Comparison of ENCODE assay signal across 11 cellular contexts in the genomic region with DNA sequence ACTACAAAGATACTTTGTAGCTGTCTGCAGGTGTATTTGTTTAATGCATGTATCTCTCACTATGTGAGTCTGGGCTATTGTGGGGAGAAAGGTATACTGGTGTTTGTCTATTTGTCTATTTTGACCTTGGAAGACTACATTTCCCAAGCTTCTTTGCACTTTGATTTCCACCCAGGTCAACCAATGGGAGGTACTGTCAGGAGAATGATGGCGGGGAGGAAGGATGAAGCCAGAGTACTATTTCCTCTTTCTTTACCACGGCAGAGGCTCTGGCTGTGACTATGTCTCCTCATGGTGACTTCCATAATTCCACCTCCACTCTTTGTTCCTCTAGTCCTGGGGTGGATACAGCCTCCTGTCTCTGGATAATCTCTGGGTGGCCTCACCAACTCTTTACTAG. TPM values are rescaled to one million over a fixed set of nuclear protein-coding genes. Genes with fewer than 3 reads are reported as not detected.
DNase-seq lines count a peak whose midpoint lies in the region; ATAC-seq, FAIRE-seq and TF ChIP-seq lines count a peak whose summit lies in the region.
"Had no signal": no experiment of that assay in that cellular context is flagged by ENCODE, and none has a peak within 500 bp of the region (broad histone marks: within the 10 kb centered on the region; RNA-seq: fewer than 3 reads in every experiment).

No MANE protein-coding gene starts in this region.

- peaks cover 4% of the 10 kb centered on the region for H3K27me3 ChIP-seq in bronchial epithelial cell (ENCODE audit: control insufficient read depth, insufficient read depth, low read length)
- peaks cover 39% of the 10 kb centered on the region for H3K27me3 ChIP-seq in osteoblast (ENCODE audit: insufficient read depth, low read length)
- H3K27me3 ChIP-seq in MG63, result no peaks in the 10 kb centered on the region
- H3K27me3 ChIP-seq in gastroesophageal sphincter, result peaks cover 27% of the 10 kb centered on the region

- no peak for TF ChIP-seq CTCF in GM20000 (IDR thresholded peaks at IDR 0.05; ENCODE audit: extremely low read depth, missing control alignments)
- no peak for TF ChIP-seq CTCF in bronchial epithelial cell (IDR thresholded peaks at IDR 0.05; ENCODE audit: insufficient read depth, low read length, severe bottlenecking)
- TF ChIP-seq CTCF in osteoblast (IDR thresholded peaks at IDR 0.05; ENCODE audit: extremely low read depth, low read depth, low read length), result no peak
- TF ChIP-seq CTCF in gastroesophageal sphincter (IDR thresholded peaks at IDR 0.05), result no peak

- no peaks in the 10 kb centered on the region for H4K20me1 ChIP-seq in osteoblast (ENCODE audit: insufficient read depth, low read length)

- H3K27ac ChIP-seq in osteoblast (ENCODE audit: low read depth, low read length), result no peak overlapping the region
- H3K27ac ChIP-seq in gastroesophageal sphincter, result no peak overlapping the region
- H3K27ac ChIP-seq: SJSA1 had no signal

- H3K4me3 ChIP-seq in bronchial epithelial cell (ENCODE audit: low read depth, low read length) (no peak overlapping the region), osteoblast (ENCODE audit: insufficient read depth, low read length) (peak overlapping the region; percentile 25), MG63 (no peak overlapping the region), gastroesophageal sphincter (no peak overlapping the region)
- H3K4me3 ChIP-seq: SJSA1 had no signal

- H3K4me2 ChIP-seq in osteoblast (ENCODE audit: insufficient read depth, low read length), result peak overlapping the region; percentile 30

- H3K4me1 ChIP-seq in osteoblast (ENCODE audit: insufficient read depth, low read length) (no peaks in the 10 kb centered on the region), gastroesophageal sphincter (no peaks in the 10 kb centered on the region)
- H3K4me1 ChIP-seq: SJSA1 had no signal

- H3K79me2 ChIP-seq in osteoblast (ENCODE audit: insufficient read depth, low read length), result no peaks in the 10 kb centered on the region

- H2AFZ ChIP-seq in osteoblast (ENCODE audit: low read length), result peak overlapping the region; percentile 68

- H3K36me3 ChIP-seq in bronchial epithelial cell (ENCODE audit: control insufficient read depth, insufficient read depth, low read length) (no peaks in the 10 kb centered on the region), osteoblast (ENCODE audit: insufficient read depth, low read length) (no peaks in the 10 kb centered on the region), MG63 (no peaks in the 10 kb centered on the region), gastroesophageal sphincter (no peaks in the 10 kb centered on the region)
- H3K36me3 ChIP-seq: SJSA1 had no signal

- no peaks in the 10 kb centered on the region for H3K9me3 ChIP-seq in osteoblast (ENCODE audit: low read depth, low read length)
- H3K9me3 ChIP-seq in MG63, result no peaks in the 10 kb centered on the region
- H3K9me3 ChIP-seq in gastroesophageal sphincter, result no peaks in the 10 kb centered on the region
- H3K9me3 ChIP-seq: SJSA1 had no signal

- TF ChIP-seq POLR2A in GM12891 (IDR thresholded peaks at IDR 0.05; ENCODE audit: low read depth, low read length) (no peak), gastroesophageal sphincter (IDR thresholded peaks at IDR 0.05) (no peak)

- no peak for FAIRE-seq in bronchial epithelial cell (lab: Jason Lieb, UNC)
- no peak for FAIRE-seq in GM12891 (lab: Jason Lieb, UNC)

- 0 to 37% methylated on average over 1 to 2 of the region's 2 CpGs for WGBS in gastroesophageal sphincter (ENCODE audit: low coverage in 1 of 2), 2 donors

- TF ChIP-seq EP300 in gastroesophageal sphincter (IDR thresholded peaks at IDR 0.05), result no peak

- DNase-seq in GM20000 (ENCODE audit: low spot score) (peak; percentile 41), NOMO-1 treated with DMSO at 0.1 percent for 48 hours (lab: John Stamatoyannopoulos, UW; ENCODE audit: unreplicated experiment) (peak; percentile 69), bronchial epithelial cell (ENCODE audit: low read depth) (peak; percentile 17), osteoblast (ENCODE audit: insufficient read length, low spot score, missing footprints) (no peak), GM12891 (ENCODE audit: insufficient read length, low spot score) (no peak), MG63 (no peak), NCI-H1436 (lab: John Stamatoyannopoulos, UW) (no peak)
- DNase-seq: activated T-cell treated with anti-CD3 and anti-CD28 coated beads, Interleukin-2, amount 50 U/mL, for 72 hours; stimulated activated CD4-positive, alpha-beta T cell treated with anti-CD3 and anti-CD28 coated beads, Interleukin-15, amount 100 ng/mL, for 24 hours had no signal

- ATAC-seq in gastroesophageal sphincter, result no peak
- ATAC-seq: activated T-cell treated with anti-CD3 and anti-CD28 coated beads, Interleukin-2, amount 50 U/mL, for 72 hours had no signal

TF ChIP-seq in GM12891, 5 proteins besides CTCF, POLR2A, EP300 and RAD21:
- no peak for TF ChIP-seq POLR2AphosphoS5 (IDR thresholded peaks at IDR 0.05; ENCODE audit: low read depth, low read length)
- TF ChIP-seq SPI1 (IDR thresholded peaks at IDR 0.05; ENCODE audit: low read depth, low read length), result no peak
- TF ChIP-seq POU2F2 (IDR thresholded peaks at IDR 0.05; ENCODE audit: low read depth, low read length), result no peak
- no peak for TF ChIP-seq TAF1 (IDR thresholded peaks at IDR 0.05; ENCODE audit: low read depth, low read length)
- no peak for TF ChIP-seq PAX5 (IDR thresholded peaks at IDR 0.05; ENCODE audit: insufficient read depth, low read length, severe bottlenecking)

RNA-seq across cellular contexts. Expression of a gene that starts 23.1 kb away (rescaled TPM):
- total RNA-seq in bronchial epithelial cell (not detected in 2 replicates), osteoblast (1.8 and 2.9 TPM in 2 replicates), gastroesophageal sphincter (1 to 10 TPM in 1 of 4 donors, under 1 TPM in 1, not detected in 2; 0.19 to 1.8 TPM)
- not detected for polyA plus RNA-seq in GM12891 (2012; ENCODE audit: low read depth, missing spikeins)
- total RNA-seq in MG63 (2014; rRNA removed; shearing (Covaris generic); ENCODE audit: low replicate concordance), result not detected in 2 replicates
- total RNA-seq: activated T-cell treated with anti-CD3 and anti-CD28 coated beads, Interleukin-2, amount 50 U/mL, for 72 hours; SJSA1 had no signal

Comparison
In these comparisons a context has a peak if more than half of its experiments do, and no peak if none do; other contexts are left out.
1. DNase-seq: peak in GM20000 (single experiment), NOMO-1 treated with DMSO at 0.1 percent for 48 hours (single experiment) and bronchial epithelial cell (single experiment); none in osteoblast (single experiment), GM12891 (single experiment), MG63 (single experiment) and NCI-H1436 (single experiment).